ENCODE assay signal across 15 cellular contexts in the genomic region with DNA sequence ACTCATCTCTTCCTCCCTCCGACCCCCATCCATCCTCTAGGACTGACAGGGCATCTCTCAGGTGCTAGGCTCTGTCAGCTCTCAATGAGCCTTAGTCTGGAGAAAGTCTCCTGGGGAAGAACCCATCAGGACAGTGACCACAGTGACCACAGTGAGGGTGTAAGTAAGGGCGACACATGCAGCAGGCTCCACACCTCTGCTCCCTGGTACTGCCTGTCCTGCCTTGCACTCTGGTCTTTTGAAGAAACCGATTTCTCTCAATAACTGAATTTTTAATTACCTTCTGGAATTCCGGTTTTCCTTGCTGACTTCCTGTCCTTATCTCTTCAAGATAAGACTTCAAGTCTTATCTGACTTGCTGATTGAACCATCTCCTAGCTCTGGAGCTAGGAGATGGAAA.
DNase-seq lines count a peak whose midpoint lies in the region; ATAC-seq and TF ChIP-seq lines count a peak whose summit lies in the region.
"Had no signal": no experiment of that assay in that cellular context is flagged by ENCODE, and none has a peak within 500 bp of the region (broad histone marks: within the 10 kb centered on the region; RNA-seq: fewer than 3 reads in every experiment).

No MANE protein-coding gene starts in this region.

- ATAC-seq in left colon: peak; percentile 68
- peak; percentile 72 for ATAC-seq in mucosa of descending colon
- ATAC-seq in GM18519 (IDR thresholded peaks at IDR 0.05; ENCODE audit: low FRiP score, unreplicated experiment): no peak
- ATAC-seq in HG02610 (IDR thresholded peaks at IDR 0.05; ENCODE audit: unreplicated experiment): no peak
- ATAC-seq: A549; CD8-positive, alpha-beta T cell had no signal

- peak; percentile 41 for DNase-seq in DMS153 treated with DMSO at 0.1 percent for 48 hours (lab: John Stamatoyannopoulos, UW; ENCODE audit: unreplicated experiment)
- no peak for DNase-seq in DMS153 (lab: John Stamatoyannopoulos, UW)
- DNase-seq in left colon: no peak
- DNase-seq in mucosa of descending colon: no peak
- DNase-seq: AML-193; Caco-2; Calu3; CD4-positive, alpha-beta T cell; CD8-positive, alpha-beta T cell; DMS79 treated with DMSO at 0.1 percent for 48 hours; GF-D8 had no signal

- H3K4me3 ChIP-seq in mucosa of descending colon: no peak overlapping the region
- H3K4me3 ChIP-seq: A549; BLaER1 treated with 17β-estradiol and CSF1 and Interleukin-3, amounts not matched to agents 10 nM and 100 nM had no signal

- no peaks in the 10 kb centered on the region for H3K9me3 ChIP-seq in mucosa of descending colon
- H3K9me3 ChIP-seq: A549, Caco-2 had no signal

- no peaks in the 10 kb centered on the region for H3K4me1 ChIP-seq in mucosa of descending colon (ENCODE audit: low read depth)
- H3K4me1 ChIP-seq: A549; BLaER1 treated with 17β-estradiol and CSF1 and Interleukin-3, amounts not matched to agents 10 nM and 100 nM; Caco-2 had no signal

- intact Hi-C loops in left colon (cut with DNase I, micrococcal nuclease): no loop called here
- intact Hi-C loops in mucosa of descending colon (cut with DNase I, micrococcal nuclease): no loop called here

- no peak for TF ChIP-seq CTCF in mucosa of descending colon (IDR thresholded peaks at IDR 0.05)

- no peaks in the 10 kb centered on the region for H3K36me3 ChIP-seq in mucosa of descending colon (ENCODE audit: low read depth)
- H3K36me3 ChIP-seq: BLaER1 treated with 17β-estradiol and CSF1 and Interleukin-3, amounts not matched to agents 10 nM and 100 nM had no signal

Comparison
In these comparisons a context has a peak if more than half of its experiments do, and no peak if none do; other contexts are left out.
1. ATAC-seq: peak in left colon (single experiment) and mucosa of descending colon (single experiment); none in GM18519 (single experiment) and HG02610 (single experiment).